ENCODE assay signal across 8 cellular contexts in genomic region chr10:114694735-114695134, GRCh38. TPM values are rescaled to one million over a fixed set of nuclear protein-coding genes. Genes with fewer than 3 reads are reported as not detected.
DNase-seq lines count a peak whose midpoint lies in the region; ATAC-seq and TF ChIP-seq lines count a peak whose summit lies in the region.

No MANE protein-coding gene starts in this region.

- peaks cover 4% of the 10 kb centered on the region for H3K4me1 ChIP-seq in body of pancreas
- no peaks in the 10 kb centered on the region for H3K4me1 ChIP-seq in neural progenitor cell

- peak; percentile 13 to 61 (median 50) for TF ChIP-seq CTCF in body of pancreas (IDR thresholded peaks at IDR 0.05)
- TF ChIP-seq CTCF in neural progenitor cell (IDR thresholded peaks at IDR 0.05) = peak; percentile 86

- no peaks in the 10 kb centered on the region for H3K9me3 Mint-ChIP-seq in neural progenitor cell

- ATAC-seq in Right ventricle myocardium superior (ENCODE audit: poor library complexity) (no peak), body of pancreas (peak; percentile 63), GM18511 (IDR thresholded peaks at IDR 0.05; ENCODE audit: unreplicated experiment) (no peak), GM21825 (IDR thresholded peaks at IDR 0.05; ENCODE audit: unreplicated experiment) (no peak)

- H3K4me3 Mint-ChIP-seq in neural progenitor cell = no peak overlapping the region

- no peaks in the 10 kb centered on the region for H3K79me2 ChIP-seq in neural progenitor cell (ENCODE audit: low read depth)

- no peaks in the 10 kb centered on the region for H4K20me1 ChIP-seq in neural progenitor cell (ENCODE audit: low read depth)

- H3K4me2 ChIP-seq in neural progenitor cell = no peak overlapping the region

- no peaks in the 10 kb centered on the region for H3K27me3 Mint-ChIP-seq in neural progenitor cell (ENCODE audit: insufficient read depth, low read depth)

- H3K27me3 ChIP-seq in body of pancreas (no peaks in the 10 kb centered on the region), neural progenitor cell (no peaks in the 10 kb centered on the region)

- no peak overlapping the region for H3K27ac Mint-ChIP-seq in neural progenitor cell

- H3K27ac ChIP-seq in body of pancreas (no peak overlapping the region), neural progenitor cell (no peak overlapping the region)

- H3F3A ChIP-seq in neural progenitor cell (ENCODE audit: low read depth) = no peaks in the 10 kb centered on the region

- H3K4me1 Mint-ChIP-seq in neural progenitor cell = peaks cover 9% of the 10 kb centered on the region

- peak; percentile 42 for DNase-seq in Right ventricle myocardium superior
- no peak for DNase-seq in cardiac septum (ENCODE audit: low spot score)
- DNase-seq in NCI-H69 (lab: John Stamatoyannopoulos, UW) = peak; percentile 50
- DNase-seq in body of pancreas = peak; percentile 31 to 58 (median 46)
- DNase-seq in neural progenitor cell (ENCODE audit: low spot score) = peak; percentile 71
- DNase-seq in NCI-H1048 (lab: John Stamatoyannopoulos, UW) = no peak

- no peak for TF ChIP-seq POLR2A in body of pancreas (IDR thresholded peaks at IDR 0.05)

- H3K9me3 ChIP-seq in body of pancreas (no peaks in the 10 kb centered on the region), neural progenitor cell (ENCODE audit: low read depth) (no peaks in the 10 kb centered on the region)

- peak overlapping the region; percentile 63 for H2AFZ ChIP-seq in neural progenitor cell (replicated peaks)

- no peak overlapping the region for H3K9ac ChIP-seq in neural progenitor cell

- WGBS in body of pancreas, 2 donors = 44 to 46% methylated on average over 8 of the region's 8 CpGs

- H3K36me3 Mint-ChIP-seq in neural progenitor cell = no peaks in the 10 kb centered on the region

- no peaks in the 10 kb centered on the region for H3K36me3 ChIP-seq in body of pancreas (replicated peaks in 1 of 2; ENCODE audit: insufficient read depth in 1 of 2, low read depth in 2 of 2)
- H3K36me3 ChIP-seq in neural progenitor cell = no peaks in the 10 kb centered on the region

- intact Hi-C loops in Right ventricle myocardium superior (cut with DNase I) = no loop called here
- intact Hi-C loops in cardiac septum (cut with DNase I) = loop anchor here (5.0 kb wide), 1 partner anchor 217 kb away; no protein-coding TSS in a partner anchor
- intact Hi-C loops in body of pancreas (cut with DNase I) = loop anchor here (10.0 kb wide), 1 partner anchor 140 kb away; no protein-coding TSS in a partner anchor

- H3K4me3 ChIP-seq in body of pancreas (no peak overlapping the region), neural progenitor cell (no peak overlapping the region)

RNA-seq across cellular contexts. Expression of gene ABLIM1, which starts 36.7 kb away (rescaled TPM):
- total RNA-seq in Right ventricle myocardium superior (772 TPM), cardiac septum (473 TPM), body of pancreas (10 to 100 TPM; 34.6 to 54.7 TPM), neural progenitor cell (ENCODE audit: low replicate concordance) (39.8 and 49.0 TPM in 2 replicates)

Comparison
In these comparisons a context has a peak if more than half of its experiments do, and no peak if none do; other contexts are left out.
1. DNase-seq: peak in Right ventricle myocardium superior (single experiment), NCI-H69 (single experiment), body of pancreas (4 of 4) and neural progenitor cell (single experiment); none in cardiac septum (single experiment) and NCI-H1048 (single experiment).